ENCODE assay signal across 8 cellular contexts in the genomic region with DNA sequence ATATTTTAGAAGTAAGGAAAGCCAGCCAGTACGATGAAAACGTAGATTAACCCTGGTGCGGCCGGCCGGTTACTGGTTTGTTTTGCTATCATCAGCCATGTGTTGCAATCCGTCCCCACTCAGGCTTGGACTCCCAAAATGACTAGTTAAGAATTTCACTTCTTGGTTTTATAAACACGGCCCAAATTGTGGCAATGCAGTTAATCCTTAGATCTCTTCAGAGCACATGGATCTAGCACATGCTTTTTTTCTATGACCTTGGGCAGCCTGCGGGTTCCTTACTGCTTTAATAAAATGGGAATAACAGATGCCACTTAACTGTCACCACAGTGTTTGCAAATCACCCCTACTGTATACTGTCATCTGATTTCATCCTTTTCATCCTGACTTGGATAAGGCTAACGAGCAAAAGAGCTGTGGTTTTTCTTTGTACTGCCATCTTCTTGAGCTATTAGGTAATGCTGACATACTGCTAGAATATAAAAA. TPM values are rescaled to one million over a fixed set of nuclear protein-coding genes. Genes with fewer than 3 reads are reported as not detected.
A peak's percentile ranks its signal among the peaks of the same experiment; 100 is the strongest.
DNase-seq lines count a peak whose midpoint lies in the region; ATAC-seq and TF ChIP-seq lines count a peak whose summit lies in the region.

No MANE protein-coding gene starts in this region.

- no peaks in the 10 kb centered on the region for H3K27me3 ChIP-seq in CD4-positive, CD25-positive, alpha-beta regulatory T cell (ENCODE audit: control insufficient read depth, insufficient read depth, low read length)

- peaks cover 43% of the 10 kb centered on the region for H3K4me1 ChIP-seq in CD4-positive, CD25-positive, alpha-beta regulatory T cell (ENCODE audit: control insufficient read depth, insufficient read depth, low read length, poor library complexity, severe bottlenecking)
- H3K4me1 ChIP-seq in HEK293 (ENCODE audit: control insufficient read depth, insufficient read depth, low read length) = 0 out of 2 replicates have a peak, but pooled peaks cover 2% of the 10 kb centered on the region

- peak in 2 of 3 donors; percentile 21 to 55 for DNase-seq in CD4-positive, CD25-positive, alpha-beta regulatory T cell
- no peak for DNase-seq in epithelial cell of proximal tubule (ENCODE audit: low read depth)

- H3K4me3 Mint-ChIP-seq in CD4-positive, CD25-positive, alpha-beta regulatory T cell = peak overlapping the region; percentile 95 to 100 (median 96)
- H3K4me3 Mint-ChIP-seq in nephron = peak overlapping the region; percentile 95 to 98 (median 96)

- CTCF ChIA-PET in HEK293 (lab: Yijun Ruan, JAX) = interaction anchor here (0.6 to 1.3 kb wide), 7 partner anchors 35 to 1304 kb away, joined by 3 to 4 read pairs (median 3); no protein-coding TSS in a partner anchor

- peak overlapping the region; percentile 99 for H3K4me3 ChIP-seq in CD4-positive, CD25-positive, alpha-beta regulatory T cell (ENCODE audit: low read depth, low read length)
- peak overlapping the region; percentile 85 for H3K4me3 ChIP-seq in HEK293 (ENCODE audit: low read depth, low read length)
- H3K4me3 ChIP-seq in epithelial cell of proximal tubule (ENCODE audit: low read depth, low read length) = peak overlapping the region; percentile 92

- TF ChIP-seq CTCF in HEK293 (tag by site-specific recombination; IDR thresholded peaks at IDR 0.05) (no peak), epithelial cell of proximal tubule (conservative IDR thresholded peaks at IDR 0.05; ENCODE audit: low read depth, low read length) (no peak), nephron (IDR thresholded peaks at IDR 0.05; ENCODE audit: unreplicated experiment in 3 of 3) (no peak)

- peaks cover 16% of the 10 kb centered on the region for H3K36me3 Mint-ChIP-seq in CD4-positive, CD25-positive, alpha-beta regulatory T cell
- H3K36me3 Mint-ChIP-seq in nephron (ENCODE audit: low read depth) = peaks cover 17% of the 10 kb centered on the region

- H3K27ac Mint-ChIP-seq in CD4-positive, CD25-positive, alpha-beta regulatory T cell = peak overlapping the region in 2 of 3 donors; percentile 95 to 97
- H3K27ac Mint-ChIP-seq in nephron = peak overlapping the region; percentile 95 to 97 (median 96)

- POLR2A ChIA-PET in HEK293 (lab: Yijun Ruan, JAX) = interaction anchor here (1.3 to 1.7 kb wide), 3 partner anchors 85 to 140 kb away, joined by 3 to 11 read pairs (median 4); partner anchors contain the start of gene GNPDA1

- H3K9me3 Mint-ChIP-seq in CD4-positive, CD25-positive, alpha-beta regulatory T cell = no peaks in the 10 kb centered on the region
- H3K9me3 Mint-ChIP-seq in nephron = no peaks in the 10 kb centered on the region

- ATAC-seq in CD4-positive, CD25-positive, alpha-beta regulatory T cell (ENCODE audit: low read depth in 2 of 2) = no peak
- ATAC-seq in SK-N-SH treated with all-trans-retinoic acid at 6 μM for 48 hours = peak; percentile 16; the same call in 2 of the 3 replicates
- no peak for ATAC-seq in HG03175 (IDR thresholded peaks at IDR 0.05; ENCODE audit: unreplicated experiment)
- ATAC-seq in GM19328 (IDR thresholded peaks at IDR 0.05; ENCODE audit: unreplicated experiment) = no peak
- no peak for ATAC-seq in activated CD4-positive, CD25-positive, alpha-beta regulatory T cell treated with anti-CD3 and anti-CD28 coated beads, Interleukin-2, amount 50 U/mL, for 24 hours

- H3K36me3 ChIP-seq in CD4-positive, CD25-positive, alpha-beta regulatory T cell (ENCODE audit: control insufficient read depth, insufficient read depth, low read length) = no peaks in the 10 kb centered on the region
- H3K36me3 ChIP-seq in HEK293 (ENCODE audit: control insufficient read depth in 2 of 2, insufficient read depth in 1 of 2, low read length in 2 of 2) = peaks cover 0 to 3% of the 10 kb centered on the region in 2 experiments; a peak in 1 of 3 replicates

- no peaks in the 10 kb centered on the region for H3K9me3 ChIP-seq in CD4-positive, CD25-positive, alpha-beta regulatory T cell (ENCODE audit: control insufficient read depth in 2 of 2, low read length in 2 of 2)
- no peaks in the 10 kb centered on the region for H3K9me3 ChIP-seq in HEK293 (ENCODE audit: control insufficient read depth, insufficient read depth, low read depth, low read length)

- H3K27me3 Mint-ChIP-seq in CD4-positive, CD25-positive, alpha-beta regulatory T cell = no peaks in the 10 kb centered on the region
- no peaks in the 10 kb centered on the region for H3K27me3 Mint-ChIP-seq in nephron (ENCODE audit: low read depth)

- peaks cover 46 to 84% (median 51%) of the 10 kb centered on the region in 4 donors for H3K4me1 Mint-ChIP-seq in CD4-positive, CD25-positive, alpha-beta regulatory T cell
- peaks cover 49% of the 10 kb centered on the region for H3K4me1 Mint-ChIP-seq in nephron

- H3K27ac ChIP-seq in CD4-positive, CD25-positive, alpha-beta regulatory T cell (ENCODE audit: insufficient read depth, low read length, poor library complexity, severe bottlenecking) = peak overlapping the region; percentile 95
- no peak overlapping the region for H3K27ac ChIP-seq in HEK293 (ENCODE audit: extremely low read depth, low read depth, low read length)

TF ChIP-seq in HEK293, 187 proteins besides CTCF, POLR2A, EP300 and RAD21 (continues in another document):
- TF ChIP-seq, protein P1, sequence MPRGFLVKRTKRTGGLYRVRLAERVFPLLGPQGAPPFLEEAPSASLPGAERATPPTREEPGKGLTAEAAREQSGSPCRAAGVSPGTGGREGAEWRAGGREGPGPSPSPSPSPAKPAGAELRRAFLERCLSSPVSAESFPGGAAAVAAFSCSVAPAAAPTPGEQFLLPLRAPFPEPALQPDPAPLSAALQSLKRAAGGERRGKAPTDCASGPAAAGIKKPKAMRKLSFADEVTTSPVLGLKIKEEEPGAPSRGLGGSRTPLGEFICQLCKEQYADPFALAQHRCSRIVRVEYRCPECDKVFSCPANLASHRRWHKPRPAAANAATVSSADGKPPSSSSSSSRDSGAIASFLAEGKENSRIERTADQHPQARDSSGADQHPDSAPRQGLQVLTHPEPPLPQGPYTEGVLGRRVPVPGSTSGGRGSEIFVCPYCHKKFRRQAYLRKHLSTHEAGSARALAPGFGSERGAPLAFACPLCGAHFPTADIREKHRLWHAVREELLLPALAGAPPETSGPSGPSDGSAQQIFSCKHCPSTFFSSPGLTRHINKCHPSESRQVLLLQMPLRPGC (tag by site-specific recombination; IDR thresholded peaks at IDR 0.05) = no peak
- TF ChIP-seq WT1 (tag by site-specific recombination; IDR thresholded peaks at IDR 0.05) = no peak
- TF ChIP-seq MYNN (tag by site-specific recombination; IDR thresholded peaks at IDR 0.05; ENCODE audit: borderline replicate concordance) = no peak
- TF ChIP-seq SETDB1 (IDR thresholded peaks at IDR 0.05; ENCODE audit: insufficient read length, low read length) = no peak
- TF ChIP-seq, protein P2, sequence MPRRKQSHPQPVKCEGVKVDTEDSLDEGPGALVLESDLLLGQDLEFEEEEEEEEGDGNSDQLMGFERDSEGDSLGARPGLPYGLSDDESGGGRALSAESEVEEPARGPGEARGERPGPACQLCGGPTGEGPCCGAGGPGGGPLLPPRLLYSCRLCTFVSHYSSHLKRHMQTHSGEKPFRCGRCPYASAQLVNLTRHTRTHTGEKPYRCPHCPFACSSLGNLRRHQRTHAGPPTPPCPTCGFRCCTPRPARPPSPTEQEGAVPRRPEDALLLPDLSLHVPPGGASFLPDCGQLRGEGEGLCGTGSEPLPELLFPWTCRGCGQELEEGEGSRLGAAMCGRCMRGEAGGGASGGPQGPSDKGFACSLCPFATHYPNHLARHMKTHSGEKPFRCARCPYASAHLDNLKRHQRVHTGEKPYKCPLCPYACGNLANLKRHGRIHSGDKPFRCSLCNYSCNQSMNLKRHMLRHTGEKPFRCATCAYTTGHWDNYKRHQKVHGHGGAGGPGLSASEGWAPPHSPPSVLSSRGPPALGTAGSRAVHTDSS (tag by site-specific recombination; IDR thresholded peaks at IDR 0.05) = no peak
- no peak for TF ChIP-seq HOXA7 (CRISPR knock-in tag; IDR thresholded peaks at IDR 0.05; ENCODE audit: borderline replicate concordance)

TF ChIP-seq in SK-N-SH treated with all-trans-retinoic acid at 6 μM for 48 hours, 23 proteins besides CTCF, POLR2A, EP300 and RAD21 (continues in another document):
- TF ChIP-seq ZNF70 (CRISPR knock-in tag; IDR thresholded peaks at IDR 0.05) = no peak
- no peak for TF ChIP-seq ZFP3 (CRISPR knock-in tag; IDR thresholded peaks at IDR 0.05)
- no peak for TF ChIP-seq OSR1 (CRISPR knock-in tag; IDR thresholded peaks at IDR 0.05)
- TF ChIP-seq GLIS3 (CRISPR knock-in tag; IDR thresholded peaks at IDR 0.05) = no peak
- TF ChIP-seq, protein P3, sequence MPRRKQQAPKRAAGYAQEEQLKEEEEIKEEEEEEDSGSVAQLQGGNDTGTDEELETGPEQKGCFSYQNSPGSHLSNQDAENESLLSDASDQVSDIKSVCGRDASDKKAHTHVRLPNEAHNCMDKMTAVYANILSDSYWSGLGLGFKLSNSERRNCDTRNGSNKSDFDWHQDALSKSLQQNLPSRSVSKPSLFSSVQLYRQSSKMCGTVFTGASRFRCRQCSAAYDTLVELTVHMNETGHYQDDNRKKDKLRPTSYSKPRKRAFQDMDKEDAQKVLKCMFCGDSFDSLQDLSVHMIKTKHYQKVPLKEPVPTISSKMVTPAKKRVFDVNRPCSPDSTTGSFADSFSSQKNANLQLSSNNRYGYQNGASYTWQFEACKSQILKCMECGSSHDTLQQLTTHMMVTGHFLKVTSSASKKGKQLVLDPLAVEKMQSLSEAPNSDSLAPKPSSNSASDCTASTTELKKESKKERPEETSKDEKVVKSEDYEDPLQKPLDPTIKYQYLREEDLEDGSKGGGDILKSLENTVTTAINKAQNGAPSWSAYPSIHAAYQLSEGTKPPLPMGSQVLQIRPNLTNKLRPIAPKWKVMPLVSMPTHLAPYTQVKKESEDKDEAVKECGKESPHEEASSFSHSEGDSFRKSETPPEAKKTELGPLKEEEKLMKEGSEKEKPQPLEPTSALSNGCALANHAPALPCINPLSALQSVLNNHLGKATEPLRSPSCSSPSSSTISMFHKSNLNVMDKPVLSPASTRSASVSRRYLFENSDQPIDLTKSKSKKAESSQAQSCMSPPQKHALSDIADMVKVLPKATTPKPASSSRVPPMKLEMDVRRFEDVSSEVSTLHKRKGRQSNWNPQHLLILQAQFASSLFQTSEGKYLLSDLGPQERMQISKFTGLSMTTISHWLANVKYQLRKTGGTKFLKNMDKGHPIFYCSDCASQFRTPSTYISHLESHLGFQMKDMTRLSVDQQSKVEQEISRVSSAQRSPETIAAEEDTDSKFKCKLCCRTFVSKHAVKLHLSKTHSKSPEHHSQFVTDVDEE (CRISPR knock-in tag; IDR thresholded peaks at IDR 0.05) = no peak

RNA-seq across cellular contexts. Expression of gene NDFIP1, which starts 1.5 kb away (rescaled TPM):
- 109 TPM for total RNA-seq in CD4-positive, CD25-positive, alpha-beta regulatory T cell
- 10 to 100 TPM; 68.2 to 89.3 (median 78.6) TPM for polyA plus RNA-seq in CD4-positive, CD25-positive, alpha-beta regulatory T cell
- 55.8 and 57.0 TPM in 2 replicates for total RNA-seq in epithelial cell of proximal tubule
